ENCODE assay signal across 22 cellular contexts in the genomic region with DNA sequence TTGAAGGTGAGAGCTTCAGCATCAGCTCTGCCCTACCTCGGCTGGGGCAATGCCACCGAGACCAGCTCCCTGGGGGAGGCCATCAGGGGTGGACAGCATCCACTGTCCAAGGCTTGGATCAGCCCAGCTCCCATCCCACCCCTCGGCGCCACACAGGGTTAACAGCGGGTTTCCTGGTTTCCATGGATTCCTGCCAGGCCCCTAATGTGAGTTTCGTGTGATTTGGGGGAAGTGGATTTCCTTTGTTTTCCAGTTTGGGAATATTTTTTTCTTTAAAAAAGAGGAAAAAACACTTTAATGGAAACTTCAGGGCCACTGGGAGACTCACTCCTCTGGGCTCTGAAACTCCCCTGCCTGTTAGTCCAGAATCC. TPM values are rescaled to one million over a fixed set of nuclear protein-coding genes. Genes with fewer than 3 reads are reported as not detected.
DNase-seq lines count a peak whose midpoint lies in the region; ATAC-seq and TF ChIP-seq lines count a peak whose summit lies in the region.
"Had no signal": no experiment of that assay in that cellular context is flagged by ENCODE, and none has a peak within 500 bp of the region (broad histone marks: within the 10 kb centered on the region; RNA-seq: fewer than 3 reads in every experiment).

No MANE protein-coding gene starts in this region.

- no peaks in the 10 kb centered on the region for H3K27me3 ChIP-seq in heart left ventricle
- H3K27me3 ChIP-seq in right cardiac atrium (ENCODE audit: control insufficient read depth, insufficient read depth), result no peaks in the 10 kb centered on the region
- H3K27me3 ChIP-seq in psoas muscle (ENCODE audit: insufficient read depth in 3 of 3, low read length in 2 of 3), result no peaks in the 10 kb centered on the region
- no peaks in the 10 kb centered on the region for H3K27me3 ChIP-seq in uterus
- H3K27me3 ChIP-seq: esophagus muscularis mucosa, tibial artery had no signal

- H3K9me3 ChIP-seq in heart left ventricle (no peaks in the 10 kb centered on the region), right cardiac atrium (ENCODE audit: control insufficient read depth, low read length) (no peaks in the 10 kb centered on the region), psoas muscle (no peaks in the 10 kb centered on the region), uterus (no peaks in the 10 kb centered on the region)
- H3K9me3 ChIP-seq: esophagus muscularis mucosa, tibial artery had no signal

- H3K36me3 ChIP-seq in heart left ventricle (peaks cover 0 to 11% (median 0%) of the 10 kb centered on the region in 9 donors), psoas muscle (ENCODE audit: insufficient read depth in 1 of 2, low read depth in 1 of 2) (peaks cover 0 to 14% of the 10 kb centered on the region in 2 donors), uterus (no peaks in the 10 kb centered on the region)

- intact Hi-C loops in heart left ventricle (cut with DNase I), result no loop called here
- intact Hi-C loops in cardiac septum (cut with DNase I), result no loop called here
- intact Hi-C loops in right cardiac atrium (cut with DNase I), result no loop called here
- intact Hi-C loops in psoas muscle (cut with DNase I), result no loop called here
- intact Hi-C loops in uterus (cut with DNase I; ENCODE audit: low total_unique reads), result no loop called here

- TF ChIP-seq CTCF in heart left ventricle (IDR thresholded peaks at IDR 0.05) (no peak), psoas muscle (IDR thresholded peaks at IDR 0.05) (no peak), uterus (IDR thresholded peaks at IDR 0.05) (no peak)

- H3K4me3 ChIP-seq in heart left ventricle (peak overlapping the region in 5 of 12 donors; percentile 14 to 30 (median 20)), right cardiac atrium (ENCODE audit: low read length) (no peak overlapping the region), psoas muscle (peak overlapping the region; percentile 30), uterus (no peak overlapping the region)
- H3K4me3 ChIP-seq: tibial artery had no signal

- ATAC-seq in heart left ventricle (peak in 3 of 4 donors; percentile 1 to 38 (median 11)), right cardiac atrium (peak; percentile 22 to 29), psoas muscle (peak; percentile 11 to 37 (median 16)), GM19023 (IDR thresholded peaks at IDR 0.05; ENCODE audit: unreplicated experiment) (no peak)
- ATAC-seq: left lobe of liver, T-helper 17 cell had no signal

- TF ChIP-seq POLR2A in heart left ventricle (IDR thresholded peaks at IDR 0.05), result no peak
- no peak for TF ChIP-seq POLR2A in uterus (IDR thresholded peaks at IDR 0.05)

- H3K4me1 ChIP-seq in heart left ventricle (peaks cover 3 to 94% (median 69%) of the 10 kb centered on the region in 12 donors), right cardiac atrium (ENCODE audit: control insufficient read depth, insufficient read depth, low read length) (peaks cover 38% of the 10 kb centered on the region), psoas muscle (peaks cover 72% of the 10 kb centered on the region), uterus (no peaks in the 10 kb centered on the region)

- WGBS in heart left ventricle, 4 donors, result 17 to 36% (median 30%) methylated on average over 6 of the region's 6 CpGs
- WGBS in right cardiac atrium, result 42% methylated on average over 6 of the region's 6 CpGs
- WGBS in psoas muscle, 3 donors, result 44 to 52% (median 48%) methylated on average over 6 of the region's 6 CpGs

- peak overlapping the region; percentile 52 to 86 (median 72) for H3K27ac ChIP-seq in heart left ventricle
- peak overlapping the region; percentile 62 for H3K27ac ChIP-seq in right cardiac atrium (ENCODE audit: low read length)
- H3K27ac ChIP-seq in psoas muscle, result peak overlapping the region; percentile 60
- H3K27ac ChIP-seq in uterus, result peak overlapping the region; percentile 34 to 62
- H3K27ac ChIP-seq: tibial artery had no signal

- DNase-seq in heart left ventricle (peak in 1 of 5 donors; percentile 55), cardiac septum (ENCODE audit: low spot score) (no peak), right cardiac atrium (peak in 1 of 3 donors; percentile 64), psoas muscle (no peak), uterus (no peak), hepatic stellate cell (ENCODE audit: low spot score) (no peak), NCI-H510A treated with DMSO at 0.1 percent for 48 hours (lab: John Stamatoyannopoulos, UW) (no peak)
- DNase-seq: 8988T; activated CD8-positive, alpha-beta memory T cell treated with anti-CD3 and anti-CD28 coated beads, Interleukin-2, amount 50 U/mL, for 4 hours; activated gamma-delta T cell treated with Interleukin-2 at 50 U/mL for 16 hours; amniotic stem cell; caudate nucleus; KBM-7; NCI-H1694 treated with DMSO at 0.1 percent for 48 hours; NCI-H2227 treated with DMSO at 0.1 percent for 48 hours; stimulated activated CD4-positive, alpha-beta T cell treated with anti-CD3 and anti-CD28 coated beads, Interleukin-2, amount 100 ng/mL, for 24 hours; stimulated activated naive CD4-positive, alpha-beta T cell; T-helper 17 cell; tibial artery had no signal

RNA-seq across cellular contexts. Expression of a gene that starts 34.3 kb away (rescaled TPM):
- total RNA-seq in heart left ventricle, result 10 to 100 TPM; 39.5 to 84.9 (median 63.2) TPM
- polyA plus RNA-seq in heart left ventricle, result 10 to 100 TPM; 28.8 to 50.0 TPM
- 82.0 TPM for total RNA-seq in cardiac septum
- 10 to 100 TPM; 51.0 to 98.9 (median 59.2) TPM for total RNA-seq in right cardiac atrium
- 24.2 TPM for polyA plus RNA-seq in right cardiac atrium
- 10 to 100 TPM; 53.1 to 83.3 (median 60.8) TPM for total RNA-seq in psoas muscle
- polyA plus RNA-seq in psoas muscle, result 10 to 100 TPM in 2 of 3 donors, 1 to 10 TPM in 1; 2.6 to 23.7 (median 11.0) TPM
- 10 to 100 TPM in 1 of 4 donors, 1 to 10 TPM in 2, under 1 TPM in 1; 0.59 to 49.2 (median 3.9) TPM for total RNA-seq in uterus
